In genomic region chr13:98989469-98990235, GRCh38 we compare ENCODE assay signal across 22 cellular contexts.
"Had no signal": no experiment of that assay in that cellular context is flagged by ENCODE, and none has a peak within 500 bp of the region (broad histone marks: within the 10 kb centered on the region; RNA-seq: fewer than 3 reads in every experiment).

No MANE protein-coding gene starts in this region.

- ATAC-seq: body of pancreas; stimulated activated memory B cell treated with anti-CD40 and anti-IgM and Interleukin-4, amounts not matched to agents 10 μg/mL and 1 μg/mL and 100 μg/mL, for 72 hours had no signal

- H3K36me3 ChIP-seq: lower lobe of right lung, thyroid gland, WERI-Rb-1 had no signal

- H3K9me3 ChIP-seq: body of pancreas, lower lobe of right lung, thyroid gland had no signal

- H3K27me3 ChIP-seq: body of pancreas, dorsolateral prefrontal cortex, thyroid gland had no signal

- H3K27ac ChIP-seq: body of pancreas, dorsolateral prefrontal cortex, lower lobe of right lung, WERI-Rb-1 had no signal

- H3K27me3 Mint-ChIP-seq: activated naive CD8-positive, alpha-beta T cell treated with anti-CD3 and anti-CD28 coated beads, Interleukin-2, amount 10 ng/mL, durations not matched to agents 7 days and 5 days; stimulated activated memory B cell treated with anti-CD40 and anti-IgM and Interleukin-4, amounts not matched to agents 10 μg/mL and 1 μg/mL and 100 μg/mL, for 72 hours had no signal

- H3K27ac Mint-ChIP-seq: activated naive CD8-positive, alpha-beta T cell treated with anti-CD3 and anti-CD28 coated beads, Interleukin-2, amount 10 ng/mL, durations not matched to agents 7 days and 5 days; nephron progenitor cell; stimulated activated memory B cell treated with anti-CD40 and anti-IgM and Interleukin-4, amounts not matched to agents 10 μg/mL and 1 μg/mL and 100 μg/mL, for 72 hours had no signal

- FAIRE-seq: colon, islet of Langerhans had no signal

- H3K36me3 Mint-ChIP-seq: mesothelial cell of epicardium; stimulated activated memory B cell treated with anti-CD40 and anti-IgM and Interleukin-4, amounts not matched to agents 10 μg/mL and 1 μg/mL and 100 μg/mL, for 72 hours had no signal

- H3K4me3 ChIP-seq: body of pancreas, dorsolateral prefrontal cortex, lower lobe of right lung, smooth muscle cell, thyroid gland had no signal

- DNase-seq: activated CD4-positive, alpha-beta T cell treated with anti-CD3 and anti-CD28 coated beads for 4 hours; activated CD8-positive, alpha-beta memory T cell treated with anti-CD3 and anti-CD28 coated beads for 24 hours; activated CD8-positive, alpha-beta memory T cell treated with anti-CD3 and anti-CD28 coated beads, Interleukin-2, amount 50 U/mL, for 48 hours; activated effector memory CD4-positive, alpha-beta T cell treated with Interleukin-2 at 50 U/mL for 16 hours; activated naive CD8-positive, alpha-beta T cell treated with anti-CD3 and anti-CD28 coated beads, Interleukin-2, amount 10 ng/mL, durations not matched to agents 7 days and 5 days; body of pancreas; dorsolateral prefrontal cortex; foreskin fibroblast; hippocampal formation; lower lobe of right lung; nephron progenitor cell; nucleus accumbens; stimulated activated CD4-positive, alpha-beta T cell treated with anti-CD3 and anti-CD28 coated beads, Interleukin-4, amount 100 ng/mL, for 24 hours; SW 1271; T-helper 2 cell; thyroid gland; WERI-Rb-1 had no signal

- H3K9me3 Mint-ChIP-seq: nephron progenitor cell; stimulated activated memory B cell treated with anti-CD40 and anti-IgM and Interleukin-4, amounts not matched to agents 10 μg/mL and 1 μg/mL and 100 μg/mL, for 72 hours had no signal

- H3K4me3 Mint-ChIP-seq: activated naive CD8-positive, alpha-beta T cell treated with anti-CD3 and anti-CD28 coated beads, Interleukin-2, amount 10 ng/mL, durations not matched to agents 7 days and 5 days; mesothelial cell of epicardium; nephron progenitor cell; stimulated activated memory B cell treated with anti-CD40 and anti-IgM and Interleukin-4, amounts not matched to agents 10 μg/mL and 1 μg/mL and 100 μg/mL, for 72 hours had no signal

- H3K4me2 ChIP-seq: smooth muscle cell had no signal
